1 cellular context compared by ENCODE assay signal in genomic region chr16:72626623-72627022, GRCh38.
TF ChIP-seq lines count a peak whose summit lies in the region.

No MANE protein-coding gene starts in this region.

TF ChIP-seq in GM23338, 12 proteins besides CTCF, POLR2A, EP300 and RAD21:
- TF ChIP-seq ZNF462 (CRISPR knock-in tag; IDR thresholded peaks at IDR 0.05) (no peak), NANOG (IDR thresholded peaks at IDR 0.05; ENCODE audit: borderline replicate concordance) (no peak), REST (IDR thresholded peaks at IDR 0.05; ENCODE audit: unreplicated experiment) (no peak), CREB1 (CRISPR knock-in tag; IDR thresholded peaks at IDR 0.05; ENCODE audit: low read depth) (no peak), EZH2phosphoT487 (IDR thresholded peaks at IDR 0.05; ENCODE audit: unreplicated experiment) (no peak), EZH2 (IDR thresholded peaks at IDR 0.05; ENCODE audit: low read depth, unreplicated experiment) (no peak), STAT1 (IDR thresholded peaks at IDR 0.05; ENCODE audit: unreplicated experiment) (no peak), ZNF331 (CRISPR knock-in tag; IDR thresholded peaks at IDR 0.05; ENCODE audit: low read depth) (no peak), ZNF114 (CRISPR knock-in tag; IDR thresholded peaks at IDR 0.05) (no peak), POLR2AphosphoS5 (IDR thresholded peaks at IDR 0.05; ENCODE audit: low read depth) (no peak), JUNB (IDR thresholded peaks at IDR 0.05; ENCODE audit: unreplicated experiment) (no peak), ETS1 (IDR thresholded peaks at IDR 0.05) (no peak)
